ENCODE assay signal across 20 cellular contexts in genomic region chr6:7523922-7524321, GRCh38. TPM values are rescaled to one million over a fixed set of nuclear protein-coding genes. Genes with fewer than 3 reads are reported as not detected.
"Had no signal": no experiment of that assay in that cellular context is flagged by ENCODE, and none has a peak within 500 bp of the region (broad histone marks: within the 10 kb centered on the region; RNA-seq: fewer than 3 reads in every experiment).

No MANE protein-coding gene starts in this region.

- H3K4me3 ChIP-seq: esophagus squamous epithelium, gastrocnemius medialis, transverse colon had no signal

- H3K4me1 ChIP-seq: gastrocnemius medialis, transverse colon had no signal

- FAIRE-seq: colon, endothelial cell of umbilical vein, urothelium cell line had no signal

- H3K36me3 ChIP-seq: brain microvascular endothelial cell, esophagus squamous epithelium, gastrocnemius medialis, transverse colon had no signal

- H3K27me3 ChIP-seq: brain microvascular endothelial cell had no signal

- H3K27ac ChIP-seq: brain microvascular endothelial cell, esophagus squamous epithelium, gastrocnemius medialis, transverse colon had no signal

- ATAC-seq: activated CD8-positive, alpha-beta T cell treated with anti-CD3 and anti-CD28 coated beads, Interleukin-2, amount 10 ng/mL, durations not matched to agents 7 days and 5 days; activated naive CD4-positive, alpha-beta T cell treated with anti-CD3 and anti-CD28 coated beads, Interleukin-2, amount 50 U/mL, for 72 hours; activated T-helper 17 cell treated with anti-CD3 and anti-CD28 coated beads, Interleukin-2, amount 50 U/mL, for 72 hours; gastrocnemius medialis; left ventricle myocardium superior; natural killer cell treated with Interleukin-12 subunit alpha and Interleukin-12 subunit beta and Interleukin-15 and Interleukin-18, amount 100 ng/mL, for 72 hours; stimulated activated effector memory CD8-positive, alpha-beta T cell treated with anti-CD3 and anti-CD28 coated beads, Interleukin-12 subunit alpha, Interleukin-12 subunit beta, amount 100 ng/mL, for 72 hours had no signal

- H3K9me3 ChIP-seq: esophagus squamous epithelium, gastrocnemius medialis, transverse colon had no signal

- DNase-seq: activated CD4-positive, alpha-beta T cell treated with anti-CD3 and anti-CD28 coated beads for 1 hour; activated CD4-positive, alpha-beta T cell treated with anti-CD3 and anti-CD28 coated beads, Interleukin-2, amount 50 U/mL, for 1 hour; activated CD8-positive, alpha-beta T cell treated with anti-CD3 and anti-CD28 coated beads, Interleukin-2, amount 10 ng/mL, durations not matched to agents 7 days and 5 days; activated T-cell treated with anti-CD3 and anti-CD28 coated beads, Interleukin-2, amount 50 U/mL, for 24 hours; aorta; brain microvascular endothelial cell; effector memory CD4-positive, alpha-beta T cell; esophagus squamous epithelium; gastrocnemius medialis; hippocampal formation; left ventricle myocardium superior; stimulated activated CD4-positive, alpha-beta T cell treated with anti-CD3 and anti-CD28 coated beads, Interleukin-1b, Interleukin-23, amount 100 ng/mL, for 48 hours; transverse colon had no signal

RNA-seq across cellular contexts. Expression of gene DSP, which starts 17.5 kb away (rescaled TPM):
- total RNA-seq: natural killer cell treated with Interleukin-12 subunit alpha and Interleukin-12 subunit beta and Interleukin-15 and Interleukin-18, amount 100 ng/mL, for 72 hours had no signal
